In the genomic region with DNA sequence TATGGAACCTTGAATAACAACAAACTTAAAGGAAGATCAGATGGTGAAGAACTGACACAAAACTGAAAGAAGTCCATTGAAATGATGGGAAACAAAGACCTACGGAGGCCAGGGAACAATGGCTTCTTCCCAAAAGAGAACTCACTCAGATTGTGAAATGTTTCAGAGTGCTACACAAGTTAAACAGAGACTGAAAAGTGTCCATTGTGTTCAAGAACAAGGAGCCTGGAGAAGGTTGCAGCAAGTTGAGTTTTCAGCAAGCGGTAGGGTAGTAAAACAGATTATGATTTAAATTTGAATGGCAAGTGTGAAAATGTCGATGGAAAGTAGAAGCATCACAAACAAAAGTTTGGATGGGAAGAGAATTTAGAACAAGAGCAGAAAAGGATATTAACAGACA, we compare ENCODE assay signal across 34 cellular contexts.
"Had no signal": no experiment of that assay in that cellular context is flagged by ENCODE, and none has a peak within 500 bp of the region (broad histone marks: within the 10 kb centered on the region; RNA-seq: fewer than 3 reads in every experiment).

No MANE protein-coding gene starts in this region.

- H3K27me3 ChIP-seq: SJCRH30 had no signal

- H3K36me3 ChIP-seq: SJCRH30 had no signal

- H3K4me1 Mint-ChIP-seq: activated B cell treated with CpG ODN at 0.5 μM for 24 hours; activated CD8-positive, alpha-beta memory T cell treated with anti-CD3 and anti-CD28 coated beads, Interleukin-2, amount 10 ng/mL, durations not matched to agents 7 days and 5 days; activated naive CD4-positive, alpha-beta T cell treated with anti-CD3 and anti-CD28 coated beads, Interleukin-2, amount 10 ng/mL, durations not matched to agents 7 days and 5 days; activated naive CD8-positive, alpha-beta T cell treated with anti-CD3 and anti-CD28 coated beads, Interleukin-2, amount 50 U/mL, for 24 hours; T-cell had no signal

- DNase-seq: activated B cell treated with CpG ODN at 0.5 μM for 24 hours; activated CD4-positive, alpha-beta memory T cell treated with anti-CD3 and anti-CD28 coated beads for 36 hours; activated CD4-positive, alpha-beta T cell treated with anti-CD3 and anti-CD28 coated beads for 4 hours; activated CD4-positive, alpha-beta T cell treated with anti-CD3 and anti-CD28 coated beads, Interleukin-2, amount 50 U/mL, for 1 hour; activated CD4-positive, CD25-positive, alpha-beta regulatory T cell treated with anti-CD3 and anti-CD28 coated beads, Interleukin-2, amount 50 U/mL, for 72 hours; activated CD8-positive, alpha-beta memory T cell treated with anti-CD3 and anti-CD28 coated beads for 24 hours; activated CD8-positive, alpha-beta memory T cell treated with anti-CD3 and anti-CD28 coated beads, Interleukin-2, amount 10 ng/mL, durations not matched to agents 7 days and 5 days; activated CD8-positive, alpha-beta memory T cell treated with anti-CD3 and anti-CD28 coated beads, Interleukin-2, amount 50 U/mL, for 48 hours; activated effector memory CD4-positive, alpha-beta T cell treated with Interleukin-2 at 50 U/mL for 16 hours; activated naive CD4-positive, alpha-beta T cell treated with anti-CD3 and anti-CD28 coated beads, Interleukin-2, amount 10 ng/mL, durations not matched to agents 7 days and 5 days; activated naive CD8-positive, alpha-beta T cell treated with anti-CD3 and anti-CD28 coated beads, Interleukin-2, amount 50 U/mL, for 24 hours; activated T-cell treated with anti-CD3 and anti-CD28 coated beads, Interleukin-2, amount 50 U/mL, for 48 hours; anterior cingulate cortex; caudate nucleus; NCI-H1105; NCI-H1417 treated with DMSO at 0.1 percent for 48 hours; NCI-H187 treated with DMSO at 0.1 percent for 48 hours; NCI-H2081 treated with DMSO at 0.1 percent for 48 hours; NCI-H226; NCI-H446 treated with DMSO at 0.1 percent for 48 hours; NCI-H524; NCI-H69; NCI-H82; SHP77; SJCRH30; SK-N-SH; T-cell; T-helper 2 cell; T-helper 9 cell had no signal

- H3K27ac Mint-ChIP-seq: activated B cell treated with CpG ODN at 0.5 μM for 24 hours; activated CD4-positive, alpha-beta memory T cell treated with anti-CD3 and anti-CD28 coated beads for 36 hours; activated CD8-positive, alpha-beta memory T cell treated with anti-CD3 and anti-CD28 coated beads, Interleukin-2, amount 10 ng/mL, durations not matched to agents 7 days and 5 days; activated naive CD4-positive, alpha-beta T cell treated with anti-CD3 and anti-CD28 coated beads, Interleukin-2, amount 10 ng/mL, durations not matched to agents 7 days and 5 days; activated naive CD8-positive, alpha-beta T cell; activated naive CD8-positive, alpha-beta T cell treated with anti-CD3 and anti-CD28 coated beads, Interleukin-2, amount 50 U/mL, for 24 hours; brain; T-cell had no signal

- H3K4me3 Mint-ChIP-seq: activated B cell treated with CpG ODN at 0.5 μM for 24 hours; activated CD4-positive, alpha-beta memory T cell treated with anti-CD3 and anti-CD28 coated beads for 36 hours; activated CD8-positive, alpha-beta memory T cell treated with anti-CD3 and anti-CD28 coated beads, Interleukin-2, amount 10 ng/mL, durations not matched to agents 7 days and 5 days; activated naive CD4-positive, alpha-beta T cell treated with anti-CD3 and anti-CD28 coated beads, Interleukin-2, amount 10 ng/mL, durations not matched to agents 7 days and 5 days; activated naive CD8-positive, alpha-beta T cell; activated naive CD8-positive, alpha-beta T cell treated with anti-CD3 and anti-CD28 coated beads, Interleukin-2, amount 50 U/mL, for 24 hours; brain; T-cell had no signal

- H3K27ac ChIP-seq: SJCRH30, VCaP had no signal

- H3K27me3 Mint-ChIP-seq: activated B cell treated with CpG ODN at 0.5 μM for 24 hours; activated CD4-positive, alpha-beta memory T cell treated with anti-CD3 and anti-CD28 coated beads for 36 hours; activated CD8-positive, alpha-beta memory T cell treated with anti-CD3 and anti-CD28 coated beads, Interleukin-2, amount 10 ng/mL, durations not matched to agents 7 days and 5 days; activated naive CD4-positive, alpha-beta T cell treated with anti-CD3 and anti-CD28 coated beads, Interleukin-2, amount 10 ng/mL, durations not matched to agents 7 days and 5 days; activated naive CD8-positive, alpha-beta T cell; activated naive CD8-positive, alpha-beta T cell treated with anti-CD3 and anti-CD28 coated beads, Interleukin-2, amount 50 U/mL, for 24 hours; T-cell had no signal

- ATAC-seq: activated CD8-positive, alpha-beta memory T cell treated with anti-CD3 and anti-CD28 coated beads, Interleukin-2, amount 10 ng/mL, durations not matched to agents 7 days and 5 days; activated naive CD8-positive, alpha-beta T cell treated with anti-CD3 and anti-CD28 coated beads, Interleukin-2, amount 50 U/mL, for 24 hours; K562; Panc1; T-cell had no signal

- H3K4me3 ChIP-seq: K562, SJCRH30 had no signal

- H3K9ac ChIP-seq: SK-N-SH had no signal

- H3K4me1 ChIP-seq: SJCRH30 had no signal

- H3K36me3 Mint-ChIP-seq: activated CD4-positive, alpha-beta memory T cell treated with anti-CD3 and anti-CD28 coated beads for 36 hours; activated CD8-positive, alpha-beta memory T cell treated with anti-CD3 and anti-CD28 coated beads, Interleukin-2, amount 10 ng/mL, durations not matched to agents 7 days and 5 days; activated naive CD4-positive, alpha-beta T cell treated with anti-CD3 and anti-CD28 coated beads, Interleukin-2, amount 10 ng/mL, durations not matched to agents 7 days and 5 days; activated naive CD8-positive, alpha-beta T cell; brain; T-cell had no signal

- H3K9me3 ChIP-seq: SJCRH30, SK-N-SH had no signal

- H3K4me2 ChIP-seq: SK-N-SH had no signal
